2 cellular contexts compared by ENCODE assay signal in genomic region chr20:53783768-53784167, GRCh38.
TF ChIP-seq lines count a peak whose summit lies in the region.

No MANE protein-coding gene starts in this region.

TF ChIP-seq in SK-N-SH, 30 proteins besides CTCF, POLR2A, EP300 and RAD21 (continued from another document):
- TF ChIP-seq ZBTB33 (IDR thresholded peaks at IDR 0.05; ENCODE audit: borderline replicate concordance, low read depth): no peak
- TF ChIP-seq MXI1 (IDR thresholded peaks at IDR 0.05; ENCODE audit: low read depth, low read length): no peak
- TF ChIP-seq ELF1 (IDR thresholded peaks at IDR 0.05): no peak
- TF ChIP-seq GABPA (IDR thresholded peaks at IDR 0.05; ENCODE audit: low read depth): no peak
- TF ChIP-seq USF2 (IDR thresholded peaks at IDR 0.05; ENCODE audit: borderline replicate concordance, low read depth, low read length): no peak
- TF ChIP-seq TEAD4 (IDR thresholded peaks at IDR 0.05; ENCODE audit: borderline replicate concordance, insufficient read depth): no peak

TF ChIP-seq in HepG2, 621 proteins besides CTCF, POLR2A, EP300 and RAD21 (continued from another document and continues in another):
- TF ChIP-seq ZNF142 (CRISPR knock-in tag; IDR thresholded peaks at IDR 0.05) (no peak), FOXP1 (IDR thresholded peaks at IDR 0.05) (no peak), FOXP1 (CRISPR knock-in tag; IDR thresholded peaks at IDR 0.05) (0 out of 2 replicates have a peak, but pooled peaks have one; percentile 9), AFF4 (CRISPR knock-in tag; IDR thresholded peaks at IDR 0.05) (no peak), ZNF644 (CRISPR knock-in tag; IDR thresholded peaks at IDR 0.05; ENCODE audit: low read depth) (peak; percentile 78), HNF4A (CRISPR knock-in tag; IDR thresholded peaks at IDR 0.05) (peak; percentile 63), DZIP1 (CRISPR knock-in tag; IDR thresholded peaks at IDR 0.05) (no peak), RXRB (CRISPR knock-in tag; IDR thresholded peaks at IDR 0.05; ENCODE audit: borderline replicate concordance) (peak; percentile 31; the same call in 1 of the 2 replicates), SMYD3 (CRISPR knock-in tag; IDR thresholded peaks at IDR 0.05) (0 out of 2 replicates have a peak, but pooled peaks have one; percentile 17), SP4 (CRISPR knock-in tag; IDR thresholded peaks at IDR 0.05) (no peak), ZNF24 (IDR thresholded peaks at IDR 0.05) (0 out of 2 replicates have a peak, but pooled peaks have one; percentile 24), CEBPG (CRISPR knock-in tag; IDR thresholded peaks at IDR 0.05) (peak; percentile 83), ETS1 (CRISPR knock-in tag; IDR thresholded peaks at IDR 0.05) (no peak), ZMYM2 (CRISPR knock-in tag; IDR thresholded peaks at IDR 0.05) (peak; percentile 40; the same call in 1 of the 2 replicates), SMARCC2 (IDR thresholded peaks at IDR 0.05) (no peak), ATF7 (IDR thresholded peaks at IDR 0.05) (0 out of 2 replicates have a peak, but pooled peaks have one; percentile 2), ATF7 (CRISPR knock-in tag; IDR thresholded peaks at IDR 0.05) (no peak), NCOR1 (IDR thresholded peaks at IDR 0.05; ENCODE audit: borderline replicate concordance, low read length) (0 out of 2 replicates have a peak, but pooled peaks have one; percentile 48), ZNF17 (CRISPR knock-in tag; IDR thresholded peaks at IDR 0.05) (no peak), ZBTB21 (CRISPR knock-in tag; IDR thresholded peaks at IDR 0.05) (no peak), ZBTB20 (CRISPR knock-in tag; IDR thresholded peaks at IDR 0.05; ENCODE audit: borderline replicate concordance, low read depth) (no peak), SOX5 (CRISPR knock-in tag; IDR thresholded peaks at IDR 0.05; ENCODE audit: borderline replicate concordance) (peak; percentile 23; the same call in 1 of the 2 replicates), NFAT5 (CRISPR knock-in tag; IDR thresholded peaks at IDR 0.05) (no peak), ZNF333 (CRISPR knock-in tag; IDR thresholded peaks at IDR 0.05; ENCODE audit: borderline replicate concordance) (no peak), XBP1 (CRISPR knock-in tag; IDR thresholded peaks at IDR 0.05) (no peak), ZNF503 (CRISPR knock-in tag; IDR thresholded peaks at IDR 0.05) (no peak), HNRNPK (IDR thresholded peaks at IDR 0.05; ENCODE audit: low read depth, low read length, poor library complexity, severe bottlenecking) (no peak), HIC2 (CRISPR knock-in tag; IDR thresholded peaks at IDR 0.05; ENCODE audit: low read depth) (no peak), SOX13 (IDR thresholded peaks at IDR 0.05) (no peak), SOX13 (CRISPR knock-in tag; conservative IDR thresholded peaks at IDR 0.05 in 1 of 2, IDR thresholded peaks at IDR 0.05 in 1 of 2) (peak in 1 of 2 experiments; percentile 25; a peak in 1 of 4 replicates), ELF3 (CRISPR knock-in tag; IDR thresholded peaks at IDR 0.05) (0 out of 2 replicates have a peak, but pooled peaks have one; percentile 19)
